In genomic region chr1:85041793-85042192, GRCh38 we compare ENCODE assay signal across 40 cellular contexts. TPM values are rescaled to one million over a fixed set of nuclear protein-coding genes. Genes with fewer than 3 reads are reported as not detected.
"Had no signal": no experiment of that assay in that cellular context is flagged by ENCODE, and none has a peak within 500 bp of the region (broad histone marks: within the 10 kb centered on the region; RNA-seq: fewer than 3 reads in every experiment).

No MANE protein-coding gene starts in this region.

- H3K27ac Mint-ChIP-seq: activated naive CD4-positive, alpha-beta T cell treated with anti-CD3 and anti-CD28 coated beads, Interleukin-2, amount 10 ng/mL, durations not matched to agents 7 days and 5 days; activated naive CD4-positive, alpha-beta T cell treated with anti-CD3 and anti-CD28 coated beads, Interleukin-2, amount 50 U/mL, for 72 hours; activated naive CD8-positive, alpha-beta T cell; activated naive CD8-positive, alpha-beta T cell treated with anti-CD3 and anti-CD28 coated beads for 36 hours; activated naive CD8-positive, alpha-beta T cell treated with anti-CD3 and anti-CD28 coated beads, Interleukin-2, amount 10 ng/mL, durations not matched to agents 7 days and 5 days; activated naive CD8-positive, alpha-beta T cell treated with anti-CD3 and anti-CD28 coated beads, Interleukin-2, amount 50 U/mL, for 24 hours; activated T-cell treated with anti-CD3 and anti-CD28 coated beads, Interleukin-2, amount 50 U/mL, for 24 hours; activated T-cell treated with anti-CD3 and anti-CD28 coated beads, Interleukin-2, amount 50 U/mL, for 72 hours; activated T-helper 1 cell treated with anti-CD3 and anti-CD28 coated beads, Interleukin-12 subunit alpha, Interleukin-12 subunit beta, Interleukin-2, Interleukin-4 antibody, amounts not matched to agents 30 ng/mL and 10 ng/mL and 1 ng/mL, durations not matched to agents 14 hours and 24 hours and 36 hours; activated T-helper 17 cell treated with anti-CD3 and anti-CD28 coated beads, Interleukin-2, amount 50 U/mL, for 72 hours; activated T-helper 2 cell treated with anti-CD3 and anti-CD28 coated beads, Interferon-gamma antibody, Interleukin-2, Interleukin-4, amounts not matched to agents 10 μg/mL and 5 μg/mL and 100 μg/mL, durations not matched to agents 14 hours and 24 hours and 36 hours; brain had no signal

- H3K4me1 Mint-ChIP-seq: activated naive CD4-positive, alpha-beta T cell treated with anti-CD3 and anti-CD28 coated beads, Interleukin-2, amount 10 ng/mL, durations not matched to agents 7 days and 5 days; activated naive CD8-positive, alpha-beta T cell treated with anti-CD3 and anti-CD28 coated beads for 36 hours; activated naive CD8-positive, alpha-beta T cell treated with anti-CD3 and anti-CD28 coated beads, Interleukin-2, amount 10 ng/mL, durations not matched to agents 7 days and 5 days; activated naive CD8-positive, alpha-beta T cell treated with anti-CD3 and anti-CD28 coated beads, Interleukin-2, amount 50 U/mL, for 24 hours; activated T-helper 17 cell treated with anti-CD3 and anti-CD28 coated beads, Interleukin-2, amount 50 U/mL, for 72 hours; brain; central memory CD8-positive, alpha-beta T cell had no signal

- H3K27me3 ChIP-seq: adrenal gland, ascending aorta, body of pancreas, breast epithelium had no signal

- H3K9me3 ChIP-seq: adrenal gland, ascending aorta, body of pancreas, breast epithelium had no signal

- H3K36me3 ChIP-seq: adrenal gland, ascending aorta, brain microvascular endothelial cell, breast epithelium, cardiac muscle cell had no signal

- FAIRE-seq: astrocyte, colon had no signal

- H3K36me3 Mint-ChIP-seq: activated naive CD4-positive, alpha-beta T cell treated with anti-CD3 and anti-CD28 coated beads, Interleukin-2, amount 50 U/mL, for 72 hours; activated naive CD8-positive, alpha-beta T cell treated with anti-CD3 and anti-CD28 coated beads for 36 hours; activated naive CD8-positive, alpha-beta T cell treated with anti-CD3 and anti-CD28 coated beads, Interleukin-2, amount 10 ng/mL, durations not matched to agents 7 days and 5 days; brain had no signal

- H3K9me3 Mint-ChIP-seq: activated naive CD4-positive, alpha-beta T cell treated with anti-CD3 and anti-CD28 coated beads, Interleukin-2, amount 10 ng/mL, durations not matched to agents 7 days and 5 days; activated naive CD4-positive, alpha-beta T cell treated with anti-CD3 and anti-CD28 coated beads, Interleukin-2, amount 50 U/mL, for 72 hours; activated naive CD8-positive, alpha-beta T cell treated with anti-CD3 and anti-CD28 coated beads for 36 hours; activated naive CD8-positive, alpha-beta T cell treated with anti-CD3 and anti-CD28 coated beads, Interleukin-2, amount 10 ng/mL, durations not matched to agents 7 days and 5 days; activated naive CD8-positive, alpha-beta T cell treated with anti-CD3 and anti-CD28 coated beads, Interleukin-2, amount 50 U/mL, for 24 hours; activated T-cell treated with anti-CD3 and anti-CD28 coated beads, Interleukin-2, amount 50 U/mL, for 24 hours; activated T-cell treated with anti-CD3 and anti-CD28 coated beads, Interleukin-2, amount 50 U/mL, for 4 hours; activated T-cell treated with anti-CD3 and anti-CD28 coated beads, Interleukin-2, amount 50 U/mL, for 72 hours; activated T-helper 1 cell treated with anti-CD3 and anti-CD28 coated beads, Interleukin-12 subunit alpha, Interleukin-12 subunit beta, Interleukin-2, Interleukin-4 antibody, amounts not matched to agents 30 ng/mL and 10 ng/mL and 1 ng/mL, durations not matched to agents 14 hours and 24 hours and 36 hours; activated T-helper 17 cell treated with anti-CD3 and anti-CD28 coated beads, Interleukin-2, amount 50 U/mL, for 72 hours; activated T-helper 2 cell treated with anti-CD3 and anti-CD28 coated beads, Interferon-gamma antibody, Interleukin-2, Interleukin-4, amounts not matched to agents 10 μg/mL and 5 μg/mL and 100 μg/mL, durations not matched to agents 14 hours and 24 hours and 36 hours; brain; central memory CD8-positive, alpha-beta T cell had no signal

- H3K27ac ChIP-seq: adrenal gland, ascending aorta, body of pancreas, brain microvascular endothelial cell, breast epithelium, cardiac muscle cell had no signal

- DNase-seq: activated effector memory CD4-positive, alpha-beta T cell treated with anti-CD3 and anti-CD28 coated beads, Interleukin-2, amount 50 U/mL, for 16 hours; activated effector memory CD4-positive, alpha-beta T cell treated with Interleukin-2 at 50 U/mL for 16 hours; activated gamma-delta T cell; activated gamma-delta T cell treated with Interleukin-2 at 50 U/mL for 16 hours; activated naive CD4-positive, alpha-beta T cell; activated naive CD4-positive, alpha-beta T cell treated with anti-CD3 and anti-CD28 coated beads, Interleukin-2, amount 10 ng/mL, durations not matched to agents 7 days and 5 days; activated naive CD4-positive, alpha-beta T cell treated with anti-CD3 and anti-CD28 coated beads, Interleukin-2, amount 50 U/mL, for 16 hours; activated naive CD4-positive, alpha-beta T cell treated with Interleukin-2 at 50 U/mL for 16 hours; activated naive CD8-positive, alpha-beta T cell treated with anti-CD3 and anti-CD28 coated beads for 36 hours; activated naive CD8-positive, alpha-beta T cell treated with anti-CD3 and anti-CD28 coated beads, Interleukin-2, amount 10 ng/mL, durations not matched to agents 7 days and 5 days; activated naive CD8-positive, alpha-beta T cell treated with anti-CD3 and anti-CD28 coated beads, Interleukin-2, amount 50 U/mL, for 24 hours; activated T-cell treated with anti-CD3 and anti-CD28 coated beads, Interleukin-2, amount 50 U/mL, for 1 hour; activated T-cell treated with anti-CD3 and anti-CD28 coated beads, Interleukin-2, amount 50 U/mL, for 24 hours; activated T-cell treated with anti-CD3 and anti-CD28 coated beads, Interleukin-2, amount 50 U/mL, for 4 hours; activated T-cell treated with anti-CD3 and anti-CD28 coated beads, Interleukin-2, amount 50 U/mL, for 48 hours; activated T-cell treated with anti-CD3 and anti-CD28 coated beads, Interleukin-2, amount 50 U/mL, for 72 hours; adrenal gland; amniotic stem cell; amygdala; anterior cingulate cortex; aorta; body of pancreas; brain microvascular endothelial cell; caudate nucleus; central memory CD4-positive, alpha-beta T cell; cerebellar nuclear complex had no signal

- H3K4me1 ChIP-seq: adrenal gland, ascending aorta, breast epithelium had no signal

- H3K4me3 Mint-ChIP-seq: activated naive CD4-positive, alpha-beta T cell treated with anti-CD3 and anti-CD28 coated beads, Interleukin-2, amount 10 ng/mL, durations not matched to agents 7 days and 5 days; activated naive CD8-positive, alpha-beta T cell; activated naive CD8-positive, alpha-beta T cell treated with anti-CD3 and anti-CD28 coated beads for 36 hours; activated naive CD8-positive, alpha-beta T cell treated with anti-CD3 and anti-CD28 coated beads, Interleukin-2, amount 10 ng/mL, durations not matched to agents 7 days and 5 days; activated naive CD8-positive, alpha-beta T cell treated with anti-CD3 and anti-CD28 coated beads, Interleukin-2, amount 50 U/mL, for 24 hours; activated T-cell treated with anti-CD3 and anti-CD28 coated beads, Interleukin-2, amount 50 U/mL, for 24 hours; activated T-cell treated with anti-CD3 and anti-CD28 coated beads, Interleukin-2, amount 50 U/mL, for 4 hours; activated T-cell treated with anti-CD3 and anti-CD28 coated beads, Interleukin-2, amount 50 U/mL, for 72 hours; activated T-helper 1 cell treated with anti-CD3 and anti-CD28 coated beads, Interleukin-12 subunit alpha, Interleukin-12 subunit beta, Interleukin-2, Interleukin-4 antibody, amounts not matched to agents 30 ng/mL and 10 ng/mL and 1 ng/mL, durations not matched to agents 14 hours and 24 hours and 36 hours; activated T-helper 17 cell treated with anti-CD3 and anti-CD28 coated beads, Interleukin-2, amount 50 U/mL, for 72 hours; brain; central memory CD8-positive, alpha-beta T cell had no signal

- ATAC-seq: activated naive CD4-positive, alpha-beta T cell treated with anti-CD3 and anti-CD28 coated beads, Interleukin-2, amount 50 U/mL, for 72 hours; activated naive CD8-positive, alpha-beta T cell treated with anti-CD3 and anti-CD28 coated beads, Interleukin-2, amount 50 U/mL, for 24 hours; activated T-cell treated with anti-CD3 and anti-CD28 coated beads, Interleukin-2, amount 50 U/mL, for 4 hours; activated T-cell treated with anti-CD3 and anti-CD28 coated beads, Interleukin-2, amount 50 U/mL, for 72 hours; activated T-helper 17 cell treated with anti-CD3 and anti-CD28 coated beads, Interleukin-2, amount 50 U/mL, for 72 hours; body of pancreas had no signal

- H3K4me3 ChIP-seq: adrenal gland, ascending aorta, body of pancreas, breast epithelium, cardiac muscle cell had no signal

RNA-seq across cellular contexts. Expression of gene MCOLN3, which starts 6.5 kb away (rescaled TPM):
- total RNA-seq: chondrocyte had no signal

RNA-seq across cellular contexts. Expression of gene MCOLN2, which starts 44.9 kb away (rescaled TPM):
- total RNA-seq: ascending aorta, body of pancreas, cardiac muscle cell, cerebellum, chondrocyte had no signal
- polyA plus RNA-seq: cardiac muscle cell had no signal
